ENCODE assay signal across 25 cellular contexts in genomic region chr10:7272008-7272407, GRCh38.
DNase-seq lines count a peak whose midpoint lies in the region; ATAC-seq and TF ChIP-seq lines count a peak whose summit lies in the region.
"Had no signal": no experiment of that assay in that cellular context is flagged by ENCODE, and none has a peak within 500 bp of the region (broad histone marks: within the 10 kb centered on the region; RNA-seq: fewer than 3 reads in every experiment).

No MANE protein-coding gene starts in this region.

- intact Hi-C loops in sigmoid colon (cut with DNase I): no loop called here

- no peaks in the 10 kb centered on the region for H3K27me3 ChIP-seq in sigmoid colon
- H3K27me3 ChIP-seq: MG63, SJCRH30, stomach had no signal

- DNase-seq in stimulated activated CD4-positive, alpha-beta T cell treated with anti-CD3 and anti-CD28 coated beads, Interleukin-4, amount 100 ng/mL, for 24 hours: peak; percentile 18
- no peak for DNase-seq in stimulated activated CD4-positive, alpha-beta T cell treated with anti-CD3 and anti-CD28 coated beads, Interleukin-1b, Interleukin-23, amount 100 ng/mL, for 48 hours
- DNase-seq in activated T-cell treated with anti-CD3 and anti-CD28 coated beads, Interleukin-2, amount 50 U/mL, for 4 hours: no peak
- no peak for DNase-seq in effector memory CD8-positive, alpha-beta T cell
- peak; percentile 32 for DNase-seq in superior temporal gyrus (ENCODE audit: extremely low spot score)
- DNase-seq in sigmoid colon: no peak
- no peak for DNase-seq in NCI-H1930 (lab: John Stamatoyannopoulos, UW)
- DNase-seq in NCI-H1048 (lab: John Stamatoyannopoulos, UW): no peak
- DNase-seq: activated CD4-positive, CD25-positive, alpha-beta regulatory T cell; cerebellar nuclear complex; DND-41; effector CD4-positive, alpha-beta T cell; glutamatergic neuron; left ventricle myocardium superior; MG63; NCI-H146; NCI-H226; NCI-H82; PC-3; SJCRH30; stimulated activated CD4-positive, alpha-beta T cell treated with anti-CD3 and anti-CD28 coated beads, Interleukin-12 subunit alpha, Interleukin-12 subunit beta, amount 100 ng/mL, for 4 hours; stomach had no signal

- peaks cover 44% of the 10 kb centered on the region for H3K36me3 Mint-ChIP-seq in activated T-cell treated with anti-CD3 and anti-CD28 coated beads, Interleukin-2, amount 50 U/mL, for 4 hours (ENCODE audit: insufficient read depth)
- H3K36me3 Mint-ChIP-seq in effector memory CD8-positive, alpha-beta T cell (ENCODE audit: insufficient read depth): peaks cover 11% of the 10 kb centered on the region

- peak; percentile 46 to 56 for ATAC-seq in activated T-cell treated with anti-CD3 and anti-CD28 coated beads, Interleukin-2, amount 50 U/mL, for 4 hours
- peak; percentile 58 for ATAC-seq in effector memory CD8-positive, alpha-beta T cell (replicated peaks)
- ATAC-seq: left ventricle myocardium superior, PC-3 had no signal

- TF ChIP-seq CTCF in sigmoid colon (IDR thresholded peaks at IDR 0.05): no peak

- no peak for TF ChIP-seq POLR2A in sigmoid colon (IDR thresholded peaks at IDR 0.05)

- peak overlapping the region; percentile 27 for H3K4me3 Mint-ChIP-seq in activated T-cell treated with anti-CD3 and anti-CD28 coated beads, Interleukin-2, amount 50 U/mL, for 4 hours
- H3K4me3 Mint-ChIP-seq in effector memory CD8-positive, alpha-beta T cell: peak overlapping the region; percentile 52 to 56
- H3K4me3 Mint-ChIP-seq: IgD-negative memory B cell, type B pancreatic cell had no signal

- H3K9me3 Mint-ChIP-seq in activated T-cell treated with anti-CD3 and anti-CD28 coated beads, Interleukin-2, amount 50 U/mL, for 4 hours: no peaks in the 10 kb centered on the region
- no peaks in the 10 kb centered on the region for H3K9me3 Mint-ChIP-seq in effector memory CD8-positive, alpha-beta T cell
- H3K9me3 Mint-ChIP-seq: type B pancreatic cell had no signal

- H3K27ac Mint-ChIP-seq in effector memory CD8-positive, alpha-beta T cell: peak overlapping the region; percentile 73 to 81
- H3K27ac Mint-ChIP-seq: IgD-negative memory B cell, type B pancreatic cell had no signal

- H3K27ac ChIP-seq in sigmoid colon: no peak overlapping the region
- H3K27ac ChIP-seq: HL-60, SJCRH30 had no signal

- no peak for TF ChIP-seq EP300 in sigmoid colon (IDR thresholded peaks at IDR 0.05)

- no peak overlapping the region for H3K4me3 ChIP-seq in sigmoid colon
- H3K4me3 ChIP-seq: MG63, SJCRH30, stomach had no signal

- 49 to 69% methylated on average over 4 of the region's 4 CpGs for WGBS in sigmoid colon, 2 donors

- H3K27me3 Mint-ChIP-seq in activated T-cell treated with anti-CD3 and anti-CD28 coated beads, Interleukin-2, amount 50 U/mL, for 4 hours (ENCODE audit: low read depth): no peaks in the 10 kb centered on the region
- H3K27me3 Mint-ChIP-seq in effector memory CD8-positive, alpha-beta T cell: no peaks in the 10 kb centered on the region
- H3K27me3 Mint-ChIP-seq: IgD-negative memory B cell had no signal

- peaks cover 0 to 22% (median 12%) of the 10 kb centered on the region in 4 donors for H3K4me1 ChIP-seq in sigmoid colon

- H3K4me1 Mint-ChIP-seq in activated T-cell treated with anti-CD3 and anti-CD28 coated beads, Interleukin-2, amount 50 U/mL, for 4 hours (ENCODE audit: low read depth): peaks cover 79% of the 10 kb centered on the region
- H3K4me1 Mint-ChIP-seq in effector memory CD8-positive, alpha-beta T cell (ENCODE audit: low read depth in 2 of 2): peaks cover 32 to 38% of the 10 kb centered on the region in 2 donors
- H3K4me1 Mint-ChIP-seq: IgD-negative memory B cell had no signal

- no peaks in the 10 kb centered on the region for H3K36me3 ChIP-seq in sigmoid colon
- H3K36me3 ChIP-seq: MG63, SJCRH30 had no signal

- H3K9me3 ChIP-seq in sigmoid colon: no peaks in the 10 kb centered on the region
- H3K9me3 ChIP-seq: MG63, SJCRH30, stomach had no signal

Comparison
In these comparisons a context has a peak if more than half of its experiments do, and no peak if none do; other contexts are left out.
1. DNase-seq: peak in stimulated activated CD4-positive, alpha-beta T cell treated with anti-CD3 and anti-CD28 coated beads, Interleukin-4, amount 100 ng/mL, for 24 hours (single experiment) and superior temporal gyrus (single experiment); none in stimulated activated CD4-positive, alpha-beta T cell treated with anti-CD3 and anti-CD28 coated beads, Interleukin-1b, Interleukin-23, amount 100 ng/mL, for 48 hours (single experiment), activated T-cell treated with anti-CD3 and anti-CD28 coated beads, Interleukin-2, amount 50 U/mL, for 4 hours (single experiment), effector memory CD8-positive, alpha-beta T cell (0 of 3), sigmoid colon (single experiment), NCI-H1930 (0 of 2) and NCI-H1048 (single experiment).